1 cellular context compared by ENCODE assay signal in genomic region chr1:110962892-110963665, GRCh38.
A peak's percentile ranks its signal among the peaks of the same experiment; 100 is the strongest.
TF ChIP-seq lines count a peak whose summit lies in the region.

No MANE protein-coding gene starts in this region.

TF ChIP-seq in K562, 482 proteins besides CTCF, POLR2A, EP300 and RAD21 (continued from another document and continues in another):
- TF ChIP-seq RBBP5 (IDR thresholded peaks at IDR 0.05; ENCODE audit: borderline replicate concordance, insufficient read depth, low read length, poor library complexity, severe bottlenecking) (peak; percentile 19), ZNF76 (CRISPR knock-in tag; IDR thresholded peaks at IDR 0.05; ENCODE audit: borderline replicate concordance) (peak; percentile 46; the same call in 1 of the 2 replicates), ATF6 (CRISPR knock-in tag; IDR thresholded peaks at IDR 0.05) (0 out of 2 replicates have a peak, but pooled peaks have one; percentile 13), HNRNPLL (IDR thresholded peaks at IDR 0.05; ENCODE audit: low read depth, low read length, poor library complexity, severe bottlenecking) (peak; percentile 90), GATA2 (CRISPR knock-in tag; IDR thresholded peaks at IDR 0.05) (peak; percentile 66), ZNF23 (CRISPR knock-in tag; IDR thresholded peaks at IDR 0.05) (no peak), ZFPM2 (CRISPR knock-in tag; IDR thresholded peaks at IDR 0.05) (no peak; the same call in 1 of the 2 replicates), ETV6 (IDR thresholded peaks at IDR 0.05; ENCODE audit: borderline replicate concordance in 1 of 2, low read depth in 2 of 2, low read length in 1 of 2) (no peak), ETV6 (CRISPR knock-in tag; IDR thresholded peaks at IDR 0.05; ENCODE audit: borderline replicate concordance) (no peak), ZNF699 (CRISPR knock-in tag; IDR thresholded peaks at IDR 0.05; ENCODE audit: insufficient replicate concordance) (no peak), SIRT6 (IDR thresholded peaks at IDR 0.05; ENCODE audit: low read depth, low read length) (no peak), NFYB (IDR thresholded peaks at IDR 0.05; ENCODE audit: extremely low read depth, insufficient read length) (no peak), KAT7 (CRISPR knock-in tag; IDR thresholded peaks at IDR 0.05; ENCODE audit: borderline replicate concordance) (peak; percentile 96), ZNF134 (CRISPR knock-in tag; conservative IDR thresholded peaks at IDR 0.05) (no peak), ZBTB43 (CRISPR knock-in tag; IDR thresholded peaks at IDR 0.05) (0 out of 2 replicates have a peak, but pooled peaks have one; percentile 45), TEAD1 (CRISPR knock-in tag; IDR thresholded peaks at IDR 0.05) (0 out of 4 replicates have a peak, but pooled peaks of 1 of the 2 experiments have one; percentile 35), BCL6 (CRISPR knock-in tag; IDR thresholded peaks at IDR 0.05) (peak; percentile 56; the same call in 1 of the 2 replicates), CREB3 (tag; conservative IDR thresholded peaks at IDR 0.05; ENCODE audit: low read depth) (no peak), TAF1 (IDR thresholded peaks at IDR 0.05; ENCODE audit: control insufficient read depth, extremely low read depth, insufficient read depth, low read length, severe bottlenecking) (peak; percentile 84), IRF1 (CRISPR knock-in tag; IDR thresholded peaks at IDR 0.05; ENCODE audit: borderline replicate concordance) (peak; percentile 14; the same call in 1 of the 2 replicates), HINFP (tag; conservative IDR thresholded peaks at IDR 0.05; ENCODE audit: low read depth) (peak; percentile 84), ZNF512 (tag; IDR thresholded peaks at IDR 0.05) (no peak), ZNF644 (tag; IDR thresholded peaks at IDR 0.05; ENCODE audit: low read depth) (peak; percentile 86; the same call in 1 of the 2 replicates), ZNF589 (CRISPR knock-in tag; IDR thresholded peaks at IDR 0.05; ENCODE audit: low read depth) (peak; percentile 77; the same call in 1 of the 2 replicates), PREB (CRISPR knock-in tag; IDR thresholded peaks at IDR 0.05) (peak; percentile 97; the same call in 1 of the 2 replicates), FOXJ2 (tag; IDR thresholded peaks at IDR 0.05) (peak; percentile 68; the same call in 1 of the 2 replicates), SNIP1 (IDR thresholded peaks at IDR 0.05; ENCODE audit: low read depth) (no peak; the same call in 1 of the 2 replicates), PRDM10 (IDR thresholded peaks at IDR 0.05; ENCODE audit: partially characterized antibody) (no peak), KHSRP (IDR thresholded peaks at IDR 0.05) (0 out of 2 replicates have a peak, but pooled peaks have one; percentile 39), TOE1 (IDR thresholded peaks at IDR 0.05; ENCODE audit: borderline replicate concordance) (peak; percentile 62; the same call in 1 of the 2 replicates), TOE1 (CRISPR knock-in tag; IDR thresholded peaks at IDR 0.05; ENCODE audit: borderline replicate concordance, low read depth) (no peak), ZBTB11 (CRISPR knock-in tag; IDR thresholded peaks at IDR 0.05) (no peak; a peak in 1 of 6 replicates)
